Comparison of ENCODE assay signal across 9 cellular contexts in genomic region chr15:40054746-40055575, GRCh38. TPM values are rescaled to one million over a fixed set of nuclear protein-coding genes. Genes with fewer than 3 reads are reported as not detected.
DNase-seq lines count a peak whose midpoint lies in the region; ATAC-seq and TF ChIP-seq lines count a peak whose summit lies in the region.
"Had no signal": no experiment of that assay in that cellular context is flagged by ENCODE, and none has a peak within 500 bp of the region (broad histone marks: within the 10 kb centered on the region; RNA-seq: fewer than 3 reads in every experiment).

No MANE protein-coding gene starts in this region.

- H3K36me3 ChIP-seq in ACC112 (ENCODE audit: insufficient read depth, low read length): no peaks in the 10 kb centered on the region
- H3K36me3 ChIP-seq: suprapubic skin had no signal

- H3K79me2 ChIP-seq in ACC112 (ENCODE audit: control insufficient read depth, insufficient read depth, low read length, unreplicated experiment): no peaks in the 10 kb centered on the region

- peaks cover 37% of the 10 kb centered on the region for H3K4me1 ChIP-seq in ACC112 (ENCODE audit: control insufficient read depth, insufficient read depth, low read length, unreplicated experiment)

- DNase-seq in GM12865 (ENCODE audit: low read depth) (peak; percentile 87), NCI-H1105 treated with DMSO at 0.1 percent for 48 hours (lab: John Stamatoyannopoulos, UW) (peak; percentile 43), mesothelial cell of epicardium (ENCODE audit: low spot score in 2 of 2, unreplicated experiment in 2 of 2) (no peak), NCI-H2171 (lab: John Stamatoyannopoulos, UW) (no peak), NOMO-1 treated with DMSO at 0.1 percent for 48 hours (lab: John Stamatoyannopoulos, UW; ENCODE audit: unreplicated experiment) (no peak)
- DNase-seq in activated naive CD8-positive, alpha-beta T cell treated with anti-CD3 and anti-CD28 coated beads for 36 hours: peak; percentile 50

- peaks cover 69% of the 10 kb centered on the region for H3K4me1 Mint-ChIP-seq in activated naive CD8-positive, alpha-beta T cell treated with anti-CD3 and anti-CD28 coated beads for 36 hours
- H3K4me1 Mint-ChIP-seq in mesothelial cell of epicardium: peaks cover 36% of the 10 kb centered on the region

- H2AFZ ChIP-seq in ACC112 (ENCODE audit: low read length, unreplicated experiment): no peak overlapping the region

- H3K27ac ChIP-seq in ACC112 (ENCODE audit: low read depth, low read length): peak overlapping the region; percentile 28; the same call in 1 of the 2 replicates
- H3K27ac ChIP-seq: suprapubic skin had no signal

- peaks cover 12% of the 10 kb centered on the region for H3K36me3 Mint-ChIP-seq in activated naive CD8-positive, alpha-beta T cell treated with anti-CD3 and anti-CD28 coated beads for 36 hours
- no peaks in the 10 kb centered on the region for H3K36me3 Mint-ChIP-seq in mesothelial cell of epicardium

- no peaks in the 10 kb centered on the region for H3K27me3 Mint-ChIP-seq in activated naive CD8-positive, alpha-beta T cell treated with anti-CD3 and anti-CD28 coated beads for 36 hours
- H3K27me3 Mint-ChIP-seq in mesothelial cell of epicardium (ENCODE audit: low read depth): no peaks in the 10 kb centered on the region

- no peak for TF ChIP-seq CTCF in GM12865 (IDR thresholded peaks at IDR 0.05; ENCODE audit: insufficient read depth, low read depth, low read length, missing control alignments)
- TF ChIP-seq CTCF in mesothelial cell of epicardium (IDR thresholded peaks at IDR 0.05; ENCODE audit: unreplicated experiment): no peak

- H3K27me3 ChIP-seq in ACC112 (ENCODE audit: insufficient read depth, low read length): no peaks in the 10 kb centered on the region
- H3K27me3 ChIP-seq: suprapubic skin had no signal

- peak overlapping the region; percentile 79 for H3K27ac Mint-ChIP-seq in activated naive CD8-positive, alpha-beta T cell treated with anti-CD3 and anti-CD28 coated beads for 36 hours
- H3K27ac Mint-ChIP-seq in mesothelial cell of epicardium: peak overlapping the region; percentile 62

- H3K9me3 Mint-ChIP-seq in activated naive CD8-positive, alpha-beta T cell treated with anti-CD3 and anti-CD28 coated beads for 36 hours: peaks cover 1% of the 10 kb centered on the region
- H3K9me3 Mint-ChIP-seq in mesothelial cell of epicardium: no peaks in the 10 kb centered on the region

- peak overlapping the region; percentile 19 for H3K4me3 Mint-ChIP-seq in activated naive CD8-positive, alpha-beta T cell treated with anti-CD3 and anti-CD28 coated beads for 36 hours
- no peak overlapping the region for H3K4me3 Mint-ChIP-seq in mesothelial cell of epicardium

- no peak overlapping the region for H3K4me3 ChIP-seq in ACC112 (ENCODE audit: low read depth, low read length)
- peak overlapping the region; percentile 56 for H3K4me3 ChIP-seq in GM12865 (ENCODE audit: low read depth, low read length)
- H3K4me3 ChIP-seq: suprapubic skin had no signal

- peak; percentile 81 for ATAC-seq in HG02642 (IDR thresholded peaks at IDR 0.05; ENCODE audit: poor library complexity, unreplicated experiment)

RNA-seq across cellular contexts. Expression of gene SRP14, which starts 16.0 kb away (rescaled TPM):
- total RNA-seq in activated naive CD8-positive, alpha-beta T cell treated with anti-CD3 and anti-CD28 coated beads for 36 hours: 100 to 1,000 TPM; 161 to 169 TPM
- total RNA-seq in mesothelial cell of epicardium: 185 to 198 TPM (median 189 TPM) in 3 replicates

RNA-seq across cellular contexts. Expression of gene BMF, which starts 53.7 kb away (rescaled TPM):
- total RNA-seq in activated naive CD8-positive, alpha-beta T cell treated with anti-CD3 and anti-CD28 coated beads for 36 hours: 1 to 10 TPM; 5.1 to 5.4 TPM
- total RNA-seq in mesothelial cell of epicardium: 90.3 to 98.9 TPM (median 97.0 TPM) in 3 replicates

Comparison
In these comparisons a context has a peak if more than half of its experiments do, and no peak if none do; other contexts are left out.
1. DNase-seq: peak in GM12865 (single experiment), NCI-H1105 treated with DMSO at 0.1 percent for 48 hours (single experiment) and activated naive CD8-positive, alpha-beta T cell treated with anti-CD3 and anti-CD28 coated beads for 36 hours (single experiment); none in mesothelial cell of epicardium (0 of 2), NCI-H2171 (single experiment) and NOMO-1 treated with DMSO at 0.1 percent for 48 hours (single experiment).
2. RNA of gene BMF, which starts 53.7 kb away (total RNA-seq): 90.3 to 98.9 TPM in mesothelial cell of epicardium; 5.1 to 5.4 TPM in activated naive CD8-positive, alpha-beta T cell treated with anti-CD3 and anti-CD28 coated beads for 36 hours; every median in the first group is over 10 times any median in the second.